Comparison of ENCODE assay signal across 18 cellular contexts in genomic region chr2:164780611-164781167, GRCh38.
DNase-seq lines count a peak whose midpoint lies in the region; ATAC-seq and TF ChIP-seq lines count a peak whose summit lies in the region.
"Had no signal": no experiment of that assay in that cellular context is flagged by ENCODE, and none has a peak within 500 bp of the region (broad histone marks: within the 10 kb centered on the region; RNA-seq: fewer than 3 reads in every experiment).

No MANE protein-coding gene starts in this region.

- no peak for TF ChIP-seq EP300 in upper lobe of left lung (IDR thresholded peaks at IDR 0.05)

- H3K4me1 Mint-ChIP-seq in activated naive CD8-positive, alpha-beta T cell treated with anti-CD3 and anti-CD28 coated beads for 36 hours: peaks cover 2% of the 10 kb centered on the region
- no peaks in the 10 kb centered on the region for H3K4me1 Mint-ChIP-seq in effector memory CD8-positive, alpha-beta T cell (ENCODE audit: low read depth in 2 of 2)

- H3K27ac ChIP-seq in hepatocyte (peak overlapping the region; percentile 28), upper lobe of left lung (peak overlapping the region in 3 of 4 donors; percentile 36 to 67 (median 36))
- H3K27ac ChIP-seq: 22Rv1 had no signal

- no peak overlapping the region for H2AFZ ChIP-seq in hepatocyte

- H3K4me1 ChIP-seq in hepatocyte (ENCODE audit: insufficient read depth) (peaks cover 20% of the 10 kb centered on the region), mucosa of descending colon (ENCODE audit: low read depth) (peaks cover 7% of the 10 kb centered on the region), upper lobe of left lung (peaks cover 26 to 42% (median 37%) of the 10 kb centered on the region in 4 donors)

- no peak for TF ChIP-seq POLR2A in upper lobe of left lung (IDR thresholded peaks at IDR 0.05)

- no peaks in the 10 kb centered on the region for H3K9me3 Mint-ChIP-seq in activated naive CD8-positive, alpha-beta T cell treated with anti-CD3 and anti-CD28 coated beads for 36 hours
- H3K9me3 Mint-ChIP-seq in effector memory CD8-positive, alpha-beta T cell: peaks cover 7% of the 10 kb centered on the region in 2 donors
- H3K9me3 Mint-ChIP-seq: CD8-positive, alpha-beta T cell had no signal

- peak; percentile 59 for ATAC-seq in mucosa of descending colon
- ATAC-seq in upper lobe of left lung (ENCODE audit: low FRiP score in 2 of 2): no peak
- ATAC-seq in effector memory CD8-positive, alpha-beta T cell (replicated peaks): no peak
- ATAC-seq: CD8-positive, alpha-beta T cell; Panc1 had no signal

- H3K4me3 ChIP-seq in hepatocyte (no peak overlapping the region), mucosa of descending colon (no peak overlapping the region), upper lobe of left lung (no peak overlapping the region)
- H3K4me3 ChIP-seq: HAP-1 had no signal

- no peaks in the 10 kb centered on the region for H3K36me3 ChIP-seq in hepatocyte (replicated peaks; ENCODE audit: insufficient read depth, low read depth)
- H3K36me3 ChIP-seq in mucosa of descending colon (ENCODE audit: low read depth): no peaks in the 10 kb centered on the region
- no peaks in the 10 kb centered on the region for H3K36me3 ChIP-seq in upper lobe of left lung
- H3K36me3 ChIP-seq: HAP-1 had no signal

- no peak for TF ChIP-seq CTCF in hepatocyte (IDR thresholded peaks at IDR 0.05; ENCODE audit: poor library complexity)
- TF ChIP-seq CTCF in mucosa of descending colon (IDR thresholded peaks at IDR 0.05): no peak
- no peak for TF ChIP-seq CTCF in upper lobe of left lung (IDR thresholded peaks at IDR 0.05)

- H4K20me1 ChIP-seq in hepatocyte (ENCODE audit: insufficient read depth, poor library complexity, severe bottlenecking): no peaks in the 10 kb centered on the region

- H3K27me3 ChIP-seq in hepatocyte: no peaks in the 10 kb centered on the region
- H3K27me3 ChIP-seq in upper lobe of left lung: no peaks in the 10 kb centered on the region

- WGBS in hepatocyte (ENCODE audit: low lambda C conversion rate, missing lambda C conversion rate): 56% methylated on average over 9 of the region's 9 CpGs
- 66 to 69% methylated on average over 9 of the region's 9 CpGs for WGBS in upper lobe of left lung, 2 donors

- no peaks in the 10 kb centered on the region for H3K27me3 Mint-ChIP-seq in activated naive CD8-positive, alpha-beta T cell treated with anti-CD3 and anti-CD28 coated beads for 36 hours
- no peaks in the 10 kb centered on the region for H3K27me3 Mint-ChIP-seq in effector memory CD8-positive, alpha-beta T cell

- H3K9me3 ChIP-seq in hepatocyte (ENCODE audit: low read depth): no peaks in the 10 kb centered on the region
- no peaks in the 10 kb centered on the region for H3K9me3 ChIP-seq in mucosa of descending colon
- no peaks in the 10 kb centered on the region for H3K9me3 ChIP-seq in upper lobe of left lung
- H3K9me3 ChIP-seq: HAP-1 had no signal

- H3K4me2 ChIP-seq in hepatocyte: peak overlapping the region; percentile 38

- H3K4me3 Mint-ChIP-seq in activated naive CD8-positive, alpha-beta T cell treated with anti-CD3 and anti-CD28 coated beads for 36 hours: no peak overlapping the region
- H3K4me3 Mint-ChIP-seq in effector memory CD8-positive, alpha-beta T cell: no peak overlapping the region
- H3K4me3 Mint-ChIP-seq: CD8-positive, alpha-beta T cell had no signal

- no peaks in the 10 kb centered on the region for H3K9me2 ChIP-seq in hepatocyte (replicated peaks; ENCODE audit: insufficient read depth)

- intact Hi-C loops in mucosa of descending colon (cut with DNase I, micrococcal nuclease): no loop called here

- H3K27ac Mint-ChIP-seq in activated naive CD8-positive, alpha-beta T cell treated with anti-CD3 and anti-CD28 coated beads for 36 hours: no peak overlapping the region
- no peak overlapping the region for H3K27ac Mint-ChIP-seq in effector memory CD8-positive, alpha-beta T cell
- H3K27ac Mint-ChIP-seq: CD8-positive, alpha-beta T cell had no signal

- H3K36me3 Mint-ChIP-seq in activated naive CD8-positive, alpha-beta T cell treated with anti-CD3 and anti-CD28 coated beads for 36 hours: no peaks in the 10 kb centered on the region
- H3K36me3 Mint-ChIP-seq in effector memory CD8-positive, alpha-beta T cell (ENCODE audit: insufficient read depth): no peaks in the 10 kb centered on the region
- H3K36me3 Mint-ChIP-seq: CD8-positive, alpha-beta T cell had no signal

- DNase-seq in NCI-H748 (lab: John Stamatoyannopoulos, UW; ENCODE audit: unreplicated experiment) (peak; percentile 4), NCI-H748 treated with DMSO at 0.1 percent for 48 hours (lab: John Stamatoyannopoulos, UW) (no peak), hepatocyte (ENCODE audit: low spot score) (no peak), mucosa of descending colon (no peak), upper lobe of left lung (no peak), globus pallidus (ENCODE audit: low spot score) (no peak)
- no peak for DNase-seq in activated naive CD8-positive, alpha-beta T cell treated with anti-CD3 and anti-CD28 coated beads for 36 hours
- DNase-seq in effector memory CD8-positive, alpha-beta T cell: no peak
- DNase-seq: CD8-positive, alpha-beta T cell; GF-D8; Kasumi-1; NCI-H1105 treated with DMSO at 0.1 percent for 48 hours; NCI-H187 treated with DMSO at 0.1 percent for 48 hours; NCI-H446; NCI-H774 had no signal

- peaks cover 92% of the 10 kb centered on the region for H3K79me2 ChIP-seq in hepatocyte
